Comparison of ENCODE assay signal across 18 cellular contexts in the genomic region with DNA sequence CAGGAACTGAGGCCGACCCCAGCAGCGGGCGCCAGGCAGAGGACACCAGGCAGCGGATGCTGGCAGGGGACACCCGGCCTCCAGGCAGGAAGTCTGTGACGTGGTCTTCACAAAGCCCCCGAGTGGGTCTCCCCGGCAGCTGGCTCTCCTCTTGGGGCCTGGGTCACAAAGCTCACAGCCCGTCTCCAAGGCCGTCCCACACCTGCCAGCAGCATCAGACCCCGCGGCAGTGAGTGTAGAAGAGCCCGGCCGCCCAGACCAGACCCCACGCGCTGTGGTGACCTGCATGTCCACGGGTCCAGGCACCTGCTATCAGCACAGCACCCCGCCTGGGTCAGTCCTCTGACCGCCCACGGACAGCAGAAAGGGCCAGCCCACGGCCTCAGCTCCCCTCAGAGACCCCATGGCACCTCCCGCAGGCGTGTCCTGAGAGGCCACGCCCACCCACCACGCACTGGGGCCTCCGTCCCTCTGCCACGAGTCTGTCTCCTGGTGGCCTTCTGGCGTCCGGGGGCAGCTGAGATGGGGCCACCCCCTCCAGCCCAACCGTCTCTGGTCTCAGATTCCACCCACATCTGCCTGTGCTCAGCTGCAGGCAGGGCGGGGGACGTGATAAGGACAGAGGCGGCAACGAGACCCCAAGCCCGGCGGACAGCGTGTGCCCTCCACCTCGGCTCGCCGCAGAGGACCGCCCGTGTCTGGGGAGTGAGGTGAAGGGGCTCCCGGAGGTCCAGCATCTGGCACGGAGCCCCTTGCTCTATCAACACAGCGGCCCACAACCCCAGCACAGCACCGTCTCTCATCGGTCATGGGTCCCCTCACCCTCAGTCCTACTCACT. TPM values are rescaled to one million over a fixed set of nuclear protein-coding genes. Genes with fewer than 3 reads are reported as not detected.
DNase-seq lines count a peak whose midpoint lies in the region; ATAC-seq and TF ChIP-seq lines count a peak whose summit lies in the region.
"Had no signal": no experiment of that assay in that cellular context is flagged by ENCODE, and none has a peak within 500 bp of the region (broad histone marks: within the 10 kb centered on the region; RNA-seq: fewer than 3 reads in every experiment).

No MANE protein-coding gene starts in this region.

- H3K27ac ChIP-seq in right cardiac atrium (ENCODE audit: low read length): no peak overlapping the region
- peak overlapping the region in 1 of 2 donors; percentile 59 for H3K27ac ChIP-seq in right atrium auricular region
- H3K27ac ChIP-seq in upper lobe of left lung: peak overlapping the region; percentile 79 to 87 (median 82)

- ATAC-seq in right cardiac atrium: peak in 1 of 2 donors; percentile 3
- ATAC-seq in upper lobe of left lung (ENCODE audit: low FRiP score in 2 of 2): no peak

- peaks cover 4% of the 10 kb centered on the region for H3K36me3 Mint-ChIP-seq in Calu3 (ENCODE audit: insufficient read depth, unreplicated experiment)

- H3K36me3 ChIP-seq in right atrium auricular region: no peaks in the 10 kb centered on the region
- H3K36me3 ChIP-seq in upper lobe of left lung: peaks cover 0 to 10% (median 2%) of the 10 kb centered on the region in 4 donors
- H3K36me3 ChIP-seq: Peyer's patch had no signal

- TF ChIP-seq CTCF in right atrium auricular region (IDR thresholded peaks at IDR 0.05) (no peak), upper lobe of left lung (IDR thresholded peaks at IDR 0.05) (no peak), Calu3 (IDR thresholded peaks at IDR 0.05; ENCODE audit: unreplicated experiment) (no peak)

- H3K27me3 ChIP-seq in right cardiac atrium (ENCODE audit: control insufficient read depth, insufficient read depth) (no peaks in the 10 kb centered on the region), right atrium auricular region (no peaks in the 10 kb centered on the region), upper lobe of left lung (no peaks in the 10 kb centered on the region)
- H3K27me3 ChIP-seq: Peyer's patch had no signal

- H3K27me3 Mint-ChIP-seq in Calu3 (ENCODE audit: unreplicated experiment): no peaks in the 10 kb centered on the region

- no peaks in the 10 kb centered on the region for H3K4me1 ChIP-seq in right cardiac atrium (ENCODE audit: control insufficient read depth, insufficient read depth, low read length)
- H3K4me1 ChIP-seq in right atrium auricular region: peaks cover 0 to 18% of the 10 kb centered on the region in 2 donors
- peaks cover 10 to 30% (median 24%) of the 10 kb centered on the region in 4 donors for H3K4me1 ChIP-seq in upper lobe of left lung

- intact Hi-C loops in right cardiac atrium (cut with DNase I): no loop called here
- intact Hi-C loops in Calu3 (cut with micrococcal nuclease; ENCODE audit: unreplicated experiment): no loop called here

- TF ChIP-seq POLR2A in erythroblast (IDR thresholded peaks at IDR 0.05; ENCODE audit: low read length) (no peak), upper lobe of left lung (IDR thresholded peaks at IDR 0.05) (no peak)

- DNase-seq in right cardiac atrium: peak in 2 of 3 donors; percentile 50 to 59
- no peak for DNase-seq in right atrium auricular region (ENCODE audit: low spot score)
- DNase-seq in SK-N-DZ (ENCODE audit: low spot score): peak; percentile 57
- peak; percentile 73 to 91 for DNase-seq in erythroblast (lab: John Stamatoyannopoulos, UW)
- DNase-seq in upper lobe of left lung: peak in 1 of 2 donors; percentile 75
- DNase-seq in DMS53 treated with DMSO at 0.1 percent for 48 hours (lab: John Stamatoyannopoulos, UW; ENCODE audit: unreplicated experiment): no peak
- no peak for DNase-seq in stimulated activated CD8-positive, alpha-beta memory T cell treated with anti-CD3 and anti-CD28 coated beads, Interleukin-4, amount 100 ng/mL, for 48 hours
- no peak for DNase-seq in Calu3
- DNase-seq: DMS153, H7, Kasumi-1, NCI-H1417, NCI-H2029 treated with DMSO at 0.1 percent for 48 hours, NCI-H510A, Peyer's patch, SIG-M5 had no signal

- H3K4me3 Mint-ChIP-seq in Calu3 (ENCODE audit: low read depth, unreplicated experiment): no peak overlapping the region

- H3K4me1 Mint-ChIP-seq in Calu3 (ENCODE audit: low read depth, unreplicated experiment): no peaks in the 10 kb centered on the region

- H3K4me3 ChIP-seq in right cardiac atrium (ENCODE audit: low read length) (no peak overlapping the region), right atrium auricular region (no peak overlapping the region), upper lobe of left lung (peak overlapping the region in 1 of 4 donors; percentile 20)
- H3K4me3 ChIP-seq: Peyer's patch had no signal

- no peaks in the 10 kb centered on the region for H3K9me3 ChIP-seq in right cardiac atrium (ENCODE audit: control insufficient read depth, low read length)
- no peaks in the 10 kb centered on the region for H3K9me3 ChIP-seq in right atrium auricular region
- no peaks in the 10 kb centered on the region for H3K9me3 ChIP-seq in upper lobe of left lung
- H3K9me3 ChIP-seq: Peyer's patch had no signal

- no peak for TF ChIP-seq EP300 in upper lobe of left lung (IDR thresholded peaks at IDR 0.05)

- CTCF ChIA-PET in Calu3 (lab: Charles Lee): interaction anchor here (0.6 kb wide), 1 partner anchor 49 kb away, joined by 4 read pairs; no protein-coding TSS in a partner anchor

- BruUV-seq in Calu3 (replicated peaks; lab: Mats Ljungman, UMichigan): no TSS peak

- 82% methylated on average over 47 of the region's 47 CpGs for WGBS in right cardiac atrium
- 67 to 77% methylated on average over 14 to 30 of the region's 47 CpGs for WGBS in upper lobe of left lung, 2 donors

- no peaks in the 10 kb centered on the region for H3K9me3 Mint-ChIP-seq in Calu3 (ENCODE audit: low read depth, unreplicated experiment)

- H3K27ac Mint-ChIP-seq in Calu3 (ENCODE audit: unreplicated experiment): no peak overlapping the region

RNA-seq across cellular contexts. Expression of a gene that starts 34.2 kb away (rescaled TPM):
- 10 to 100 TPM in 2 of 4 donors, 1 to 10 TPM in 2; 7.9 to 13.4 (median 11.1) TPM for total RNA-seq in right cardiac atrium
- polyA plus RNA-seq in right cardiac atrium: 14.6 TPM
- 1 to 10 TPM; 5.9 to 6.0 TPM for total RNA-seq in right atrium auricular region
- 6.3 and 12.0 TPM in 2 replicates for polyA plus RNA-seq in SK-N-DZ (2014; cell fraction: cytosol; rRNA removed)
- polyA plus RNA-seq in SK-N-DZ (2014; cell fraction: nucleus; rRNA removed): 51.9 and 63.3 TPM in 2 replicates
- total RNA-seq in upper lobe of left lung: 100 to 1,000 TPM in 1 of 6 donors, 10 to 100 TPM in 5; 12.3 to 118 (median 24.8) TPM
- 13.2 and 15.3 TPM in 2 replicates for total RNA-seq in Calu3 (2022)

RNA-seq across cellular contexts. Expression of a gene that starts 34.4 kb away (rescaled TPM):
- total RNA-seq in right cardiac atrium (1 to 10 TPM; 3.1 to 7.5 (median 4.5) TPM), right atrium auricular region (1 to 10 TPM in 1 of 2 donors, under 1 TPM in 1; 0.94 to 3.4 TPM), upper lobe of left lung (10 to 100 TPM in 3 of 6 donors, 1 to 10 TPM in 3; 3.3 to 34.6 (median 11.7) TPM), Calu3 (2022) (12.0 and 12.3 TPM in 2 replicates)
- 4.3 TPM for polyA plus RNA-seq in right cardiac atrium
- 0.05 TPM in 1 of 2 replicates, not detected in the other for polyA plus RNA-seq in SK-N-DZ (2014; cell fraction: cytosol; rRNA removed)
- 0.95 and 1.3 TPM in 2 replicates for polyA plus RNA-seq in SK-N-DZ (2014; cell fraction: nucleus; rRNA removed)

RNA-seq across cellular contexts. Expression of a gene that starts 52.3 kb away (rescaled TPM):
- total RNA-seq in right cardiac atrium (not detected), right atrium auricular region (not detected), upper lobe of left lung (under 1 TPM in 2 of 6 donors, not detected in 4; 0.15 to 0.17 TPM), Calu3 (2022) (0.97 and 1.6 TPM in 2 replicates)
- polyA plus RNA-seq in right cardiac atrium: not detected
- 1.6 TPM in 1 of 2 replicates, not detected in the other for polyA plus RNA-seq in SK-N-DZ (2014; cell fraction: cytosol; rRNA removed)
- polyA plus RNA-seq in SK-N-DZ (2014; cell fraction: nucleus; rRNA removed): 0.67 and 0.70 TPM in 2 replicates
- polyA plus RNA-seq: AG04450, BJ had no signal

Comparison
In these comparisons a context has a peak if more than half of its experiments do, and no peak if none do; other contexts are left out.
1. DNase-seq: peak in right cardiac atrium (2 of 3), SK-N-DZ (single experiment) and erythroblast (2 of 2); none in right atrium auricular region (single experiment), DMS53 treated with DMSO at 0.1 percent for 48 hours (single experiment), stimulated activated CD8-positive, alpha-beta memory T cell treated with anti-CD3 and anti-CD28 coated beads, Interleukin-4, amount 100 ng/mL, for 48 hours (single experiment) and Calu3 (single experiment).